Comparison of ENCODE assay signal across 1 cellular context in the genomic region with DNA sequence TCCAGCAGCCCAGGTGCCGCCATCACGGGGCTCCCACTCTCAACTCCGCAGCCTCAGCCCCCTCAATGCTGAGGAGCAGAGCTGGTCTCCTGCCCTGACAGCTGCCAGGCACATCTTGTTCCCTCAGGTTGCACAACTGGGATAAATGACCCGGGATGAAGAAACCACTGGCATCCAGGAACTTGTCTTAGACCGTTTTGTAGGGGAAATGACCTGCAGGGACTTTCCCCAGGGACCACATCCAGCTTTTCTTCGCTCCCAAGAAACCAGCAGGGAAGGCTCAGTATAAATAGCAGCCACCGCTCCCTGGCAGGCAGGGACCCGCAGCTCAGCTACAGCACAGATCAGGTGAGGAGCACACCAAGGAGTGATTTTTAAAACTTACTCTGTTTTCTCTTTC.
TF ChIP-seq lines count a peak whose summit lies in the region.

A gene (plus strand): TSS at position 316 of the 400 bp plus-strand sequence. CDS start 624 bp downstream, outside the sequence.

TF ChIP-seq in HepG2, 621 proteins besides CTCF, POLR2A, EP300 and RAD21:
- TF ChIP-seq ZNF678 (CRISPR knock-in tag; IDR thresholded peaks at IDR 0.05) (no peak), ZNF761 (CRISPR knock-in tag; conservative IDR thresholded peaks at IDR 0.05) (no peak), CEBPB (IDR thresholded peaks at IDR 0.05; ENCODE audit: borderline replicate concordance, low read depth, low read length) (peak; percentile 26; the same call in 1 of the 2 replicates)
